Comparison of ENCODE assay signal across 8 cellular contexts in the genomic region with DNA sequence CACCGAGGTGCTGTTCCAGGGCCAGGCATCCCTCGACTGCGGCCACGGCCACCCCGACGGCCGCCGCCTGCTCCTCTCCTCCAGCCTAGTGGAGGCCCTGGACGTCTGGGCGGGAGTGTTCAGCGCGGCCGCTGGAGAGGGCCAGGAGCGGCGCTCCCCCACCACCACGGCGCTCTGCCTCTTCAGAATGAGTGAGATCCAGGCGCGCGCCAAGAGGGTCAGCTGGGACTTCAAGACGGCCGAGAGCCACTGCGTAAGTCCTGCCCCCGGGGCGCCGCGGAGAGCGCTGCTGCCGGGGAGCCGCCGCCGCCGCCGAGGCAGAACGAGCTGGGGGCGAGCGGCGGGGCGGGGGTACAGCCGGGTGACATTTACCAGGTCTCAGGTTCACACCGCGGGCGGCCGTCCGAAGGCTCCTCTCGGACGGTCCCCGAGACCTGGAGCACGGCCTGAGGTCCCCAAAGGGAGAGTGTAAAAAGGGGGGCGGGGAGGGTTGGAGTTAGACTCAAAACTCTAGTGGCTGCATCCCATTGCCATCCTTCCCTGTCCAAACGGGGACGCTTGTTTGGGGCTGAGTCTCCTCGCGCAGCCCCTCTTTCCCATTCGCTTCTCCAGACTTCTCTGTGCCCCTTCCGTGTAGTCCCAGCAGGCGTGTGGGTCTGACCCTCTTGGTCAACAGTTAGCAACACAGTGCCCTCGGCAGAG. TPM values are rescaled to one million over a fixed set of nuclear protein-coding genes. Genes with fewer than 3 reads are reported as not detected.
DNase-seq lines count a peak whose midpoint lies in the region; ATAC-seq and TF ChIP-seq lines count a peak whose summit lies in the region.

No MANE protein-coding gene starts in this region.

- no peaks in the 10 kb centered on the region for H3K9me3 Mint-ChIP-seq in dendritic cell treated with granulocyte-macrophage colony-stimulating factor and Interleukin-4, amounts not matched to agents 40 ng/mL and 50 ng/mL, for 4 days
- no peaks in the 10 kb centered on the region for H3K9me3 Mint-ChIP-seq in mesothelial cell of epicardium

- H3K4me3 ChIP-seq in NT2/D1 (ENCODE audit: insufficient read length, low read depth) (peak overlapping the region; percentile 73), upper lobe of right lung (peak overlapping the region; percentile 61)

- H3K36me3 Mint-ChIP-seq in dendritic cell treated with granulocyte-macrophage colony-stimulating factor and Interleukin-4, amounts not matched to agents 40 ng/mL and 50 ng/mL, for 4 days (ENCODE audit: low read depth) = no peaks in the 10 kb centered on the region
- H3K36me3 Mint-ChIP-seq in mesothelial cell of epicardium = no peaks in the 10 kb centered on the region

- H3K27ac Mint-ChIP-seq in dendritic cell treated with granulocyte-macrophage colony-stimulating factor and Interleukin-4, amounts not matched to agents 40 ng/mL and 50 ng/mL, for 4 days = peak overlapping the region; percentile 44
- H3K27ac Mint-ChIP-seq in mesothelial cell of epicardium = no peak overlapping the region

- TF ChIP-seq CTCF in mesothelial cell of epicardium (IDR thresholded peaks at IDR 0.05; ENCODE audit: unreplicated experiment) = no peak
- TF ChIP-seq CTCF in upper lobe of right lung (IDR thresholded peaks at IDR 0.05) = no peak

- H3K27ac ChIP-seq in upper lobe of right lung = peak overlapping the region; percentile 14

- H3K36me3 ChIP-seq in NT2/D1 (ENCODE audit: insufficient read depth, insufficient read length, low read length) (no peaks in the 10 kb centered on the region), upper lobe of right lung (no peaks in the 10 kb centered on the region)

- peak overlapping the region; percentile 85 for H3K9ac ChIP-seq in NT2/D1 (ENCODE audit: insufficient read length, low read depth)

- H3K4me1 ChIP-seq in NT2/D1 (ENCODE audit: insufficient read depth, insufficient read length) = peaks cover 3% of the 10 kb centered on the region
- H3K4me1 ChIP-seq in upper lobe of right lung = peaks cover 14% of the 10 kb centered on the region

- H3K27me3 ChIP-seq in NT2/D1 (ENCODE audit: insufficient read depth, insufficient read length) = peaks cover 55% of the 10 kb centered on the region
- peaks cover 19% of the 10 kb centered on the region for H3K27me3 ChIP-seq in upper lobe of right lung

- peaks cover 25% of the 10 kb centered on the region for H3K4me1 Mint-ChIP-seq in dendritic cell treated with granulocyte-macrophage colony-stimulating factor and Interleukin-4, amounts not matched to agents 40 ng/mL and 50 ng/mL, for 4 days (ENCODE audit: low read depth)
- peaks cover 6% of the 10 kb centered on the region for H3K4me1 Mint-ChIP-seq in mesothelial cell of epicardium

- DNase-seq in ELF-1 (ENCODE audit: low read depth, low spot score) = peak; percentile 73
- no peak for DNase-seq in NT2/D1 (ENCODE audit: low read depth, low spot score)
- DNase-seq in mesothelial cell of epicardium (ENCODE audit: low spot score in 2 of 2, unreplicated experiment in 2 of 2) = no peak
- DNase-seq in upper lobe of right lung = peak; percentile 71
- no peak for DNase-seq in GOT3 (lab: John Stamatoyannopoulos, UW)

- H3K9me3 ChIP-seq in NT2/D1 (ENCODE audit: insufficient read depth, low read length) = no peaks in the 10 kb centered on the region
- no peaks in the 10 kb centered on the region for H3K9me3 ChIP-seq in upper lobe of right lung

- peaks cover 41% of the 10 kb centered on the region for H3K27me3 Mint-ChIP-seq in dendritic cell treated with granulocyte-macrophage colony-stimulating factor and Interleukin-4, amounts not matched to agents 40 ng/mL and 50 ng/mL, for 4 days
- H3K27me3 Mint-ChIP-seq in mesothelial cell of epicardium (ENCODE audit: low read depth) = peaks cover 89% of the 10 kb centered on the region

- peak; percentile 16 for ATAC-seq in GM21723 (IDR thresholded peaks at IDR 0.05; ENCODE audit: unreplicated experiment)
- peak; percentile 28 for ATAC-seq in upper lobe of right lung
- no peak for ATAC-seq in GM19328 (IDR thresholded peaks at IDR 0.05; ENCODE audit: unreplicated experiment)

- H3K4me3 Mint-ChIP-seq in dendritic cell treated with granulocyte-macrophage colony-stimulating factor and Interleukin-4, amounts not matched to agents 40 ng/mL and 50 ng/mL, for 4 days = peak overlapping the region; percentile 80
- peak overlapping the region; percentile 65 for H3K4me3 Mint-ChIP-seq in mesothelial cell of epicardium

- intact Hi-C loops in dendritic cell treated with granulocyte-macrophage colony-stimulating factor and Interleukin-4, amounts not matched to agents 40 ng/mL and 50 ng/mL, for 4 days (cut with micrococcal nuclease) = loop anchor here (10.0 kb wide), 2 partner anchors 55 to 115 kb away; no protein-coding TSS in a partner anchor
- intact Hi-C loops in upper lobe of right lung (cut with DNase I) = loop anchor here (5.0 kb wide), 1 partner anchor 757 kb away; no protein-coding TSS in a partner anchor

RNA-seq across cellular contexts. Expression of a gene that starts 1.6 kb away (rescaled TPM):
- 3.0 to 3.6 TPM (median 3.4 TPM) in 3 replicates for total RNA-seq in mesothelial cell of epicardium
- total RNA-seq in upper lobe of right lung = 15.7 TPM

Comparison
In these comparisons a context has a peak if more than half of its experiments do, and no peak if none do; other contexts are left out.
1. DNase-seq: peak in ELF-1 (single experiment) and upper lobe of right lung (single experiment); none in NT2/D1 (single experiment), mesothelial cell of epicardium (0 of 2) and GOT3 (single experiment).